11 cellular contexts compared by ENCODE assay signal in genomic region chr14:53663709-53664108, GRCh38.
DNase-seq lines count a peak whose midpoint lies in the region; ATAC-seq and TF ChIP-seq lines count a peak whose summit lies in the region.
"Had no signal": no experiment of that assay in that cellular context is flagged by ENCODE, and none has a peak within 500 bp of the region (broad histone marks: within the 10 kb centered on the region; RNA-seq: fewer than 3 reads in every experiment).

No MANE protein-coding gene starts in this region.

- no peaks in the 10 kb centered on the region for H3K9me3 ChIP-seq in left lung

- H3K36me3 Mint-ChIP-seq in activated CD4-positive, alpha-beta T cell treated with anti-CD3 and anti-CD28 coated beads, Interleukin-2, amount 10 ng/mL, durations not matched to agents 7 days and 5 days (ENCODE audit: low read depth) = no peaks in the 10 kb centered on the region

- H3K9me3 Mint-ChIP-seq in activated CD4-positive, alpha-beta T cell treated with anti-CD3 and anti-CD28 coated beads, Interleukin-2, amount 10 ng/mL, durations not matched to agents 7 days and 5 days = no peaks in the 10 kb centered on the region

- no peaks in the 10 kb centered on the region for H3K4me1 Mint-ChIP-seq in activated CD4-positive, alpha-beta T cell treated with anti-CD3 and anti-CD28 coated beads, Interleukin-2, amount 10 ng/mL, durations not matched to agents 7 days and 5 days

- H3K4me3 Mint-ChIP-seq in activated CD4-positive, alpha-beta T cell treated with anti-CD3 and anti-CD28 coated beads, Interleukin-2, amount 10 ng/mL, durations not matched to agents 7 days and 5 days = no peak overlapping the region

- POLR2A ChIA-PET in activated CD4-positive, alpha-beta T cell treated with anti-CD3 and anti-CD28 coated beads, Interleukin-2, amount 10 ng/mL, durations not matched to agents 7 days and 5 days (lab: Charles Lee) = no interaction called here

- no peak overlapping the region for H3K27ac ChIP-seq in left lung

- no peak overlapping the region for H3K27ac Mint-ChIP-seq in activated CD4-positive, alpha-beta T cell treated with anti-CD3 and anti-CD28 coated beads, Interleukin-2, amount 10 ng/mL, durations not matched to agents 7 days and 5 days

- peak; percentile 25 for TF ChIP-seq CTCF in epithelial cell of esophagus (IDR thresholded peaks at IDR 0.05; ENCODE audit: insufficient read depth, low read depth, low read length, missing control alignments)
- TF ChIP-seq CTCF in left lung (IDR thresholded peaks at IDR 0.05) = no peak

- H3K27me3 Mint-ChIP-seq in activated CD4-positive, alpha-beta T cell treated with anti-CD3 and anti-CD28 coated beads, Interleukin-2, amount 10 ng/mL, durations not matched to agents 7 days and 5 days = no peaks in the 10 kb centered on the region

- H3K4me1 ChIP-seq in left lung = no peaks in the 10 kb centered on the region

- ATAC-seq in HG02798 (IDR thresholded peaks at IDR 0.05; ENCODE audit: poor library complexity, unreplicated experiment) (no peak), left lung (no peak)

- CTCF ChIA-PET in activated CD4-positive, alpha-beta T cell treated with anti-CD3 and anti-CD28 coated beads, Interleukin-2, amount 10 ng/mL, durations not matched to agents 7 days and 5 days (lab: Charles Lee) = no interaction called here

- H3K27me3 ChIP-seq in left lung = no peaks in the 10 kb centered on the region

- H3K4me3 ChIP-seq in epithelial cell of esophagus (ENCODE audit: low read length) (no peak overlapping the region), left lung (no peak overlapping the region)

- H3K36me3 ChIP-seq in left lung = no peaks in the 10 kb centered on the region

- intact Hi-C loops in left lung (cut with DNase I) = no loop called here

- DNase-seq in DMS 273 (lab: John Stamatoyannopoulos, UW; ENCODE audit: unreplicated experiment) = peak; percentile 76
- peak; percentile 52 for DNase-seq in NCI-H524 treated with DMSO at 0.1 percent for 48 hours (lab: John Stamatoyannopoulos, UW)
- peak; percentile 15 for DNase-seq in epithelial cell of esophagus (ENCODE audit: low read depth)
- peak; percentile 47 for DNase-seq in myocyte (ENCODE audit: low read depth)
- DNase-seq in activated CD4-positive, alpha-beta T cell treated with anti-CD3 and anti-CD28 coated beads, Interleukin-2, amount 10 ng/mL, durations not matched to agents 7 days and 5 days = no peak
- no peak for DNase-seq in left lung
- no peak for DNase-seq in activated CD4-positive, alpha-beta T cell treated with anti-CD3 and anti-CD28 coated beads, Interleukin-2, amount 50 U/mL, for 1 hour
- DNase-seq: activated CD4-positive, CD25-positive, alpha-beta regulatory T cell; cerebellar nuclear complex; NCI-H187 had no signal

Comparison
In these comparisons a context has a peak if more than half of its experiments do, and no peak if none do; other contexts are left out.
1. DNase-seq: peak in DMS 273 (single experiment), NCI-H524 treated with DMSO at 0.1 percent for 48 hours (single experiment), epithelial cell of esophagus (single experiment) and myocyte (single experiment); none in activated CD4-positive, alpha-beta T cell treated with anti-CD3 and anti-CD28 coated beads, Interleukin-2, amount 10 ng/mL, durations not matched to agents 7 days and 5 days (single experiment), left lung (0 of 2) and activated CD4-positive, alpha-beta T cell treated with anti-CD3 and anti-CD28 coated beads, Interleukin-2, amount 50 U/mL, for 1 hour (single experiment).